Comparison of ENCODE assay signal across 9 cellular contexts in genomic region chr3:52982839-52983238, GRCh38.
DNase-seq lines count a peak whose midpoint lies in the region; ATAC-seq lines count a peak whose summit lies in the region.
"Had no signal": no experiment of that assay in that cellular context is flagged by ENCODE, and none has a peak within 500 bp of the region (broad histone marks: within the 10 kb centered on the region; RNA-seq: fewer than 3 reads in every experiment).

No MANE protein-coding gene starts in this region.

- peak overlapping the region in 7 of 8 donors; percentile 68 to 94 (median 73) for H3K27ac Mint-ChIP-seq in CD8-positive, alpha-beta memory T cell
- H3K27ac Mint-ChIP-seq in activated T-helper 17 cell treated with anti-CD3 and anti-CD28 coated beads, Interleukin-2, amount 50 U/mL, for 72 hours = peak overlapping the region; percentile 96

- H3K27me3 ChIP-seq in CD8-positive, alpha-beta memory T cell (ENCODE audit: insufficient read depth, low read length, poor library complexity, severe bottlenecking) = no peaks in the 10 kb centered on the region

- ATAC-seq in GM19452 (IDR thresholded peaks at IDR 0.05; ENCODE audit: unreplicated experiment) = peak; percentile 16
- peak; percentile 15 for ATAC-seq in HG03139 (IDR thresholded peaks at IDR 0.05; ENCODE audit: unreplicated experiment)
- ATAC-seq in activated T-helper 17 cell treated with anti-CD3 and anti-CD28 coated beads, Interleukin-2, amount 50 U/mL, for 72 hours (replicated peaks) = peak; percentile 70
- ATAC-seq in GM19324 (IDR thresholded peaks at IDR 0.05; ENCODE audit: low FRiP score, unreplicated experiment) = no peak

- H3K4me3 ChIP-seq in CD8-positive, alpha-beta memory T cell (ENCODE audit: low read length) = no peak overlapping the region

- H3K27ac ChIP-seq in CD8-positive, alpha-beta memory T cell (ENCODE audit: low read depth, low read length) = no peak overlapping the region

- H3K9me3 ChIP-seq in CD8-positive, alpha-beta memory T cell (ENCODE audit: low read length) = no peaks in the 10 kb centered on the region

- H3K9me3 Mint-ChIP-seq in CD8-positive, alpha-beta memory T cell = no peaks in the 10 kb centered on the region
- no peaks in the 10 kb centered on the region for H3K9me3 Mint-ChIP-seq in activated T-helper 17 cell treated with anti-CD3 and anti-CD28 coated beads, Interleukin-2, amount 50 U/mL, for 72 hours

- peaks cover 0 to 3% (median 0%) of the 10 kb centered on the region in 3 donors for H3K36me3 Mint-ChIP-seq in CD8-positive, alpha-beta memory T cell
- peaks cover 4% of the 10 kb centered on the region for H3K36me3 Mint-ChIP-seq in activated T-helper 17 cell treated with anti-CD3 and anti-CD28 coated beads, Interleukin-2, amount 50 U/mL, for 72 hours (ENCODE audit: low read depth)

- CTCF ChIA-PET in CD8-positive, alpha-beta memory T cell (lab: Charles Lee) = interaction anchor here (1.1 kb wide), 1 partner anchor 64 kb away, joined by 3 read pairs; no protein-coding TSS in a partner anchor

- POLR2A ChIA-PET in CD8-positive, alpha-beta memory T cell (lab: Charles Lee) = interaction anchor here (1.5 kb wide), 1 partner anchor 63 kb away, joined by 4 read pairs; the partner anchor contains the start of gene SFMBT1

- H3K36me3 ChIP-seq in CD8-positive, alpha-beta memory T cell (ENCODE audit: insufficient read depth, low read length) = no peaks in the 10 kb centered on the region

- peaks cover 26 to 37% (median 37%) of the 10 kb centered on the region in 3 donors for H3K4me1 Mint-ChIP-seq in CD8-positive, alpha-beta memory T cell
- H3K4me1 Mint-ChIP-seq in activated T-helper 17 cell treated with anti-CD3 and anti-CD28 coated beads, Interleukin-2, amount 50 U/mL, for 72 hours = peaks cover 36% of the 10 kb centered on the region

- peaks cover 0 to 1% of the 10 kb centered on the region in 2 donors for H3K27me3 Mint-ChIP-seq in CD8-positive, alpha-beta memory T cell
- no peaks in the 10 kb centered on the region for H3K27me3 Mint-ChIP-seq in activated T-helper 17 cell treated with anti-CD3 and anti-CD28 coated beads, Interleukin-2, amount 50 U/mL, for 72 hours

- H3K4me3 Mint-ChIP-seq in CD8-positive, alpha-beta memory T cell = peak overlapping the region in 5 of 7 donors; percentile 23 to 42 (median 29)
- peak overlapping the region; percentile 81 for H3K4me3 Mint-ChIP-seq in activated T-helper 17 cell treated with anti-CD3 and anti-CD28 coated beads, Interleukin-2, amount 50 U/mL, for 72 hours

- peaks cover 29% of the 10 kb centered on the region for H3K4me1 ChIP-seq in CD8-positive, alpha-beta memory T cell (ENCODE audit: insufficient read depth, low read length)

- no peak for DNase-seq in CD8-positive, alpha-beta memory T cell
- DNase-seq in NCI-H187 (lab: John Stamatoyannopoulos, UW) = no peak
- DNase-seq in NCI-H2029 treated with DMSO at 0.1 percent for 48 hours (lab: John Stamatoyannopoulos, UW) = no peak
- DNase-seq in activated CD8-positive, alpha-beta memory T cell treated with anti-CD3 and anti-CD28 coated beads, Interleukin-2, amount 50 U/mL, for 48 hours = no peak
- DNase-seq: mesenchymal stem cell had no signal
